18 cellular contexts compared by ENCODE assay signal in the genomic region with DNA sequence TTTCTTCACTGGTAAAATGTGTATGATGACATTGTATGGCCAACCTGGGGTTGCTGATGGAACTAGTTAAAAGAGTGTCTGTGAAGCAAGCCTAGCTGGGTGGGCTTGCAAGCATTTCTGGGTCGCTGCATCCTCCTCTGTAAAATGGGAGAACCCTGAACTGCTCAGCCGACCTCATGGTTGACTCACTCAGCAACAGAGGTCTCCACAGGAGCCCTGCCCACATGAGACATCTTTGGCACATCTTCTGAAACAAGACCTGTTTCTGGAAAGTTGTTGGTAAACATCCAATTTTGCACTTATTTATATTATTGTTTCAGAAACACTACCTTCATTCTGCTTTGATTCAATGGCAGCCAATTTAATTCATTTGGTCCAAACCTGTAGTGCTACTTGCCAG.
"Had no signal": no experiment of that assay in that cellular context is flagged by ENCODE, and none has a peak within 500 bp of the region (broad histone marks: within the 10 kb centered on the region; RNA-seq: fewer than 3 reads in every experiment).

No MANE protein-coding gene starts in this region.

- H3K4me3 ChIP-seq: left lung, tibial nerve, uterus had no signal

- H3K27me3 ChIP-seq: tibial nerve, uterus had no signal

- H3K4me1 ChIP-seq: tibial nerve, uterus had no signal

- H3K27ac ChIP-seq: left lung, tibial nerve, uterus had no signal

- H3K36me3 ChIP-seq: left lung, tibial nerve, uterus had no signal

- H3K4me3 Mint-ChIP-seq: activated CD4-positive, alpha-beta T cell treated with anti-CD3 and anti-CD28 coated beads, Interleukin-2, amount 10 ng/mL, durations not matched to agents 7 days and 5 days; activated CD8-positive, alpha-beta T cell treated with anti-CD3 and anti-CD28 coated beads, Interleukin-2, amount 10 ng/mL, durations not matched to agents 7 days and 5 days; activated naive CD4-positive, alpha-beta T cell treated with anti-CD3 and anti-CD28 coated beads, Interleukin-2, amount 10 ng/mL, durations not matched to agents 7 days and 5 days; activated naive CD8-positive, alpha-beta T cell treated with anti-CD3 and anti-CD28 coated beads, Interleukin-2, amount 50 U/mL, for 24 hours; activated T-cell treated with anti-CD3 and anti-CD28 coated beads, Interleukin-2, amount 50 U/mL, for 24 hours; neural crest cell; stimulated activated naive CD8-positive, alpha-beta T cell treated with anti-CD3 and anti-CD28 coated beads, Interleukin-15, Interleukin-2, amounts not matched to agents 100 ng/mL and 50 ng/mL, for 24 hours; T-cell had no signal

- H3K27me3 Mint-ChIP-seq: activated naive CD8-positive, alpha-beta T cell treated with anti-CD3 and anti-CD28 coated beads, Interleukin-2, amount 50 U/mL, for 24 hours; progenitor cell of endocrine pancreas; stimulated activated naive CD8-positive, alpha-beta T cell treated with anti-CD3 and anti-CD28 coated beads, Interleukin-15, Interleukin-2, amounts not matched to agents 100 ng/mL and 50 ng/mL, for 24 hours had no signal

- H3K9me3 ChIP-seq: left lung, tibial nerve, uterus had no signal

- DNase-seq: activated CD4-positive, alpha-beta T cell treated with anti-CD3 and anti-CD28 coated beads, Interleukin-2, amount 10 ng/mL, durations not matched to agents 7 days and 5 days; activated CD8-positive, alpha-beta T cell treated with anti-CD3 and anti-CD28 coated beads, Interleukin-2, amount 10 ng/mL, durations not matched to agents 7 days and 5 days; activated naive CD4-positive, alpha-beta T cell treated with anti-CD3 and anti-CD28 coated beads, Interleukin-2, amount 10 ng/mL, durations not matched to agents 7 days and 5 days; activated naive CD8-positive, alpha-beta T cell treated with anti-CD3 and anti-CD28 coated beads, Interleukin-2, amount 50 U/mL, for 24 hours; activated T-cell treated with anti-CD3 and anti-CD28 coated beads, Interleukin-2, amount 50 U/mL, for 24 hours; anterior cingulate cortex; cerebellar nuclear complex; effector CD4-positive, alpha-beta T cell; head of caudate nucleus; left lung; stimulated activated CD4-positive, alpha-beta T cell treated with anti-CD3 and anti-CD28 coated beads, Interleukin-12 subunit alpha, Interleukin-12 subunit beta, amount 100 ng/mL, for 4 hours; stimulated activated CD4-positive, alpha-beta T cell treated with anti-CD3 and anti-CD28 coated beads, Interleukin-1b, Interleukin-23, amount 100 ng/mL, for 48 hours; T-cell; uterus had no signal

- H3K36me3 Mint-ChIP-seq: activated naive CD4-positive, alpha-beta T cell treated with anti-CD3 and anti-CD28 coated beads, Interleukin-2, amount 10 ng/mL, durations not matched to agents 7 days and 5 days; T-cell had no signal

- H3K4me1 Mint-ChIP-seq: neural crest cell, T-cell had no signal

- ATAC-seq: activated CD8-positive, alpha-beta T cell treated with anti-CD3 and anti-CD28 coated beads, Interleukin-2, amount 10 ng/mL, durations not matched to agents 7 days and 5 days; activated naive CD8-positive, alpha-beta T cell treated with anti-CD3 and anti-CD28 coated beads, Interleukin-2, amount 50 U/mL, for 24 hours; left lung; T-cell had no signal

- H3K9me3 Mint-ChIP-seq: activated CD4-positive, alpha-beta T cell treated with anti-CD3 and anti-CD28 coated beads, Interleukin-2, amount 10 ng/mL, durations not matched to agents 7 days and 5 days; activated naive CD4-positive, alpha-beta T cell treated with anti-CD3 and anti-CD28 coated beads, Interleukin-2, amount 10 ng/mL, durations not matched to agents 7 days and 5 days; activated naive CD8-positive, alpha-beta T cell treated with anti-CD3 and anti-CD28 coated beads, Interleukin-2, amount 50 U/mL, for 24 hours; activated T-cell treated with anti-CD3 and anti-CD28 coated beads, Interleukin-2, amount 50 U/mL, for 24 hours; neural crest cell; stimulated activated naive CD8-positive, alpha-beta T cell treated with anti-CD3 and anti-CD28 coated beads, Interleukin-15, Interleukin-2, amounts not matched to agents 100 ng/mL and 50 ng/mL, for 24 hours; T-cell had no signal

- H3K27ac Mint-ChIP-seq: activated CD4-positive, alpha-beta T cell treated with anti-CD3 and anti-CD28 coated beads, Interleukin-2, amount 10 ng/mL, durations not matched to agents 7 days and 5 days; activated CD8-positive, alpha-beta T cell treated with anti-CD3 and anti-CD28 coated beads, Interleukin-2, amount 10 ng/mL, durations not matched to agents 7 days and 5 days; activated naive CD4-positive, alpha-beta T cell treated with anti-CD3 and anti-CD28 coated beads, Interleukin-2, amount 10 ng/mL, durations not matched to agents 7 days and 5 days; activated T-cell treated with anti-CD3 and anti-CD28 coated beads, Interleukin-2, amount 50 U/mL, for 24 hours; progenitor cell of endocrine pancreas; stimulated activated naive CD8-positive, alpha-beta T cell treated with anti-CD3 and anti-CD28 coated beads, Interleukin-15, Interleukin-2, amounts not matched to agents 100 ng/mL and 50 ng/mL, for 24 hours; T-cell had no signal
